ENCODE assay signal across 16 cellular contexts in genomic region chr5:115607935-115608334, GRCh38. TPM values are rescaled to one million over a fixed set of nuclear protein-coding genes. Genes with fewer than 3 reads are reported as not detected.
DNase-seq lines count a peak whose midpoint lies in the region; ATAC-seq, FAIRE-seq and TF ChIP-seq lines count a peak whose summit lies in the region.
"Had no signal": no experiment of that assay in that cellular context is flagged by ENCODE, and none has a peak within 500 bp of the region (broad histone marks: within the 10 kb centered on the region; RNA-seq: fewer than 3 reads in every experiment).

No MANE protein-coding gene starts in this region.

- peaks cover 1% of the 10 kb centered on the region; the same call in 1 of the 2 replicates for H3F3A ChIP-seq in GM23338 (replicated peaks; ENCODE audit: low read depth)

- no peak for TF ChIP-seq CTCF in GM23338 (conservative IDR thresholded peaks at IDR 0.05; ENCODE audit: low read depth in 2 of 2)
- no peak for TF ChIP-seq CTCF in H1 (IDR thresholded peaks at IDR 0.05; ENCODE audit: control extremely low read depth in 1 of 3, insufficient read depth in 1 of 3, low read depth in 1 of 3, low read length in 3 of 3)

- H2BK120ac ChIP-seq in H1 (replicated peaks; ENCODE audit: low read depth, low read length) = no peak overlapping the region

- no peak overlapping the region for H3K14ac ChIP-seq in H1 (ENCODE audit: insufficient read length)

- FAIRE-seq in GM12891 (lab: Jason Lieb, UNC) (peak; percentile 80), H1 (lab: Jason Lieb, UNC) (no peak)

- H4K8ac ChIP-seq in H1 (ENCODE audit: extremely low read depth, insufficient read depth, low read length) = no peak overlapping the region

- H3K36me3 ChIP-seq in GM23338 (ENCODE audit: insufficient read depth) (no peaks in the 10 kb centered on the region), H1 (ENCODE audit: control insufficient read depth in 2 of 4, insufficient read depth in 4 of 4, low read length in 3 of 4) (peaks cover 0 to 2% (median 0%) of the 10 kb centered on the region in 4 experiments; a peak in 2 of 8 replicates), rectal smooth muscle tissue (ENCODE audit: control insufficient read depth, insufficient read depth, low read length) (peaks cover 3% of the 10 kb centered on the region)

- H3K27me3 Mint-ChIP-seq in GM23338 (ENCODE audit: insufficient read depth, low read depth, poor library complexity) = peaks cover 4% of the 10 kb centered on the region
- H3K27me3 Mint-ChIP-seq: CD4-positive, alpha-beta memory T cell; IgD-negative memory B cell had no signal

- no peak overlapping the region for H4K5ac ChIP-seq in H1 (ENCODE audit: insufficient read length, low read depth, low read length)

- H3K4me3 Mint-ChIP-seq in GM23338 = no peak overlapping the region
- H3K4me3 Mint-ChIP-seq: CD4-positive, alpha-beta memory T cell; IgD-negative memory B cell had no signal

- peak overlapping the region; percentile 42 for H3K27ac ChIP-seq in GM23338 (ENCODE audit: low read depth)
- H3K27ac ChIP-seq in H1 (ENCODE audit: low read depth, low read length) = no peak overlapping the region
- H3K27ac ChIP-seq in rectal smooth muscle tissue (ENCODE audit: low read depth, low read length) = peak overlapping the region; percentile 47
- H3K27ac ChIP-seq: PC-9 had no signal

- no peaks in the 10 kb centered on the region for H3K27me3 ChIP-seq in GM23338 (ENCODE audit: insufficient read depth)
- no peaks in the 10 kb centered on the region for H3K27me3 ChIP-seq in H1 (replicated peaks in 1 of 4; ENCODE audit: control insufficient read depth in 3 of 4, extremely low read depth in 1 of 4, insufficient read depth in 3 of 4, low read length in 3 of 4)
- H3K27me3 ChIP-seq in rectal smooth muscle tissue (ENCODE audit: control insufficient read depth, insufficient read depth, low read length) = no peaks in the 10 kb centered on the region

- no peaks in the 10 kb centered on the region for H3K23me2 ChIP-seq in H1 (ENCODE audit: low read depth, low read length)

- no peak overlapping the region for H2BK5ac ChIP-seq in H1 (ENCODE audit: low read depth, low read length)

- no peaks in the 10 kb centered on the region for H3K9me3 ChIP-seq in H1 (ENCODE audit: insufficient read depth in 2 of 2, low read depth in 1 of 2, low read length in 1 of 2)

- POLR2A ChIA-PET in H1 (lab: Charles Lee; ENCODE audit: partially characterized antibody) = no interaction called here

- no peaks in the 10 kb centered on the region for H3K79me1 ChIP-seq in H1 (ENCODE audit: low read depth, low read length)

- H3K4me1 Mint-ChIP-seq in GM23338 = peaks cover 19% of the 10 kb centered on the region

- H3K56ac ChIP-seq in H1 (replicated peaks; ENCODE audit: insufficient read length, low read depth, low read length) = no peak overlapping the region

- H4K20me1 ChIP-seq in GM23338 (replicated peaks; ENCODE audit: insufficient read depth) (no peaks in the 10 kb centered on the region; the same call in 1 of the 2 replicates), H1 (replicated peaks in 1 of 2; ENCODE audit: control insufficient read depth in 1 of 2, insufficient read depth in 2 of 2, low read length in 2 of 2) (peaks cover 0 to 7% of the 10 kb centered on the region in 2 experiments)

- WGBS in H1 (ENCODE audit: extremely low coverage in 1 of 2, insufficient coverage in 1 of 2, insufficient read length in 1 of 2, insufficient replicate concordance in 2 of 2, low coverage in 1 of 2, low lambda C conversion rate in 2 of 2, missing lambda C conversion rate in 1 of 2), 2 experiments = 80% methylated on average over 2 of the region's 2 CpGs; no CpG with 5 or more reads in 1 of the 2 experiments

- H3K4me1 ChIP-seq in GM23338 (ENCODE audit: insufficient read depth) (peaks cover 23% of the 10 kb centered on the region), H1 (replicated peaks in 1 of 4; ENCODE audit: control insufficient read depth in 3 of 4, insufficient read depth in 4 of 4, low read length in 3 of 4) (peaks cover 0 to 3% (median 0%) of the 10 kb centered on the region in 4 experiments; a peak in 2 of 7 replicates), rectal smooth muscle tissue (ENCODE audit: control insufficient read depth, insufficient read depth, low read length) (peaks cover 2% of the 10 kb centered on the region)

- no peak overlapping the region for H3K18ac ChIP-seq in H1 (ENCODE audit: extremely low read depth, low read length)

- TF ChIP-seq RAD21 in H1 (IDR thresholded peaks at IDR 0.05 in 1 of 2, conservative IDR thresholded peaks at IDR 0.05 in 1 of 2; ENCODE audit: low read depth in 2 of 2, low read length in 2 of 2) = no peak

- DNase-seq in GM12891 (ENCODE audit: insufficient read length, low spot score) = no peak
- no peak for DNase-seq in GM23338 (ENCODE audit: low spot score)
- DNase-seq in H1 (ENCODE audit: low read depth in 1 of 2, low spot score in 2 of 2) = no peak
- no peak for DNase-seq in stimulated activated CD4-positive, alpha-beta T cell treated with anti-CD3 and anti-CD28 coated beads, Interleukin-2, amount 100 ng/mL, for 24 hours
- no peak for DNase-seq in T-helper 9 cell
- DNase-seq in hepatic stellate cell (ENCODE audit: low spot score) = no peak
- DNase-seq: Calu3; CD4-positive, alpha-beta memory T cell; DMS53; NCI-H1105; NCI-H1694; NCI-H510A treated with DMSO at 0.1 percent for 48 hours; NCI-H82; PC-9 had no signal

- H3K9me2 ChIP-seq in GM23338 (ENCODE audit: insufficient read depth) = no peaks in the 10 kb centered on the region

- no peaks in the 10 kb centered on the region; the same call in 1 of the 3 replicates for H3K36me3 Mint-ChIP-seq in GM23338 (ENCODE audit: low read depth)
- H3K36me3 Mint-ChIP-seq: IgD-negative memory B cell had no signal

- no peak overlapping the region for H2BK20ac ChIP-seq in H1 (ENCODE audit: low read length)

- H2BK15ac ChIP-seq in H1 (ENCODE audit: low read length) = no peak overlapping the region

- H2AFZ ChIP-seq in GM23338 = no peak overlapping the region
- no peak overlapping the region for H2AFZ ChIP-seq in H1 (ENCODE audit: low read length)
- H2AFZ ChIP-seq: PC-9 had no signal

- no peak overlapping the region for H4K91ac ChIP-seq in H1 (replicated peaks; ENCODE audit: insufficient read length, low read length)

- TF ChIP-seq EP300 in H1 (IDR thresholded peaks at IDR 0.05; ENCODE audit: borderline replicate concordance in 1 of 2, low read depth in 2 of 2, low read length in 2 of 2) = no peak

- CTCF ChIA-PET in H1 (lab: Charles Lee; ENCODE audit: partially characterized antibody) = interaction anchor here (0.6 to 1.1 kb wide), 5 partner anchors 15 to 1927 kb away, joined by 3 to 4 read pairs (median 3); no protein-coding TSS in a partner anchor

- no peak overlapping the region for H2BK12ac ChIP-seq in H1 (ENCODE audit: low read depth, low read length)

- H2AK5ac ChIP-seq in H1 (ENCODE audit: low read depth, low read length) = no peak overlapping the region

- no peaks in the 10 kb centered on the region for H3K9me3 Mint-ChIP-seq in GM23338
- H3K9me3 Mint-ChIP-seq: CD4-positive, alpha-beta memory T cell; IgD-negative memory B cell had no signal

- TF ChIP-seq POLR2A in GM12891 (IDR thresholded peaks at IDR 0.05; ENCODE audit: low read depth, low read length) (no peak), H1 (IDR thresholded peaks at IDR 0.05; ENCODE audit: control extremely low read depth in 1 of 2, low read depth in 2 of 2, low read length in 2 of 2) (no peak)

- H3K79me2 ChIP-seq in GM23338 (replicated peaks; ENCODE audit: insufficient read depth) = peaks cover 3% of the 10 kb centered on the region; the same call in 1 of the 2 replicates
- no peaks in the 10 kb centered on the region; a peak in 1 of 4 replicates for H3K79me2 ChIP-seq in H1 (ENCODE audit: control insufficient read depth in 1 of 2, insufficient read depth in 2 of 2, low read length in 2 of 2)

- H3K4me3 ChIP-seq in GM23338 = no peak overlapping the region
- no peak overlapping the region for H3K4me3 ChIP-seq in H1 (ENCODE audit: extremely low read depth in 1 of 4, insufficient read depth in 2 of 4, low read depth in 3 of 4, low read length in 4 of 4)
- no peak overlapping the region for H3K4me3 ChIP-seq in rectal smooth muscle tissue (ENCODE audit: low read length)
- H3K4me3 ChIP-seq: PC-9 had no signal

- H3K4ac ChIP-seq in H1 (replicated peaks; ENCODE audit: insufficient read length, low read depth, low read length) = peak overlapping the region; percentile 48

- H3K27ac Mint-ChIP-seq in GM23338 = no peak overlapping the region; the same call in 1 of the 2 replicates

- H3K23ac ChIP-seq in H1 (ENCODE audit: insufficient read length) = no peak overlapping the region

- no peak overlapping the region for H3K9ac ChIP-seq in H1 (replicated peaks in 1 of 4; ENCODE audit: extremely low read depth in 1 of 4, low read depth in 3 of 4, low read length in 3 of 4)
- no peak overlapping the region for H3K9ac ChIP-seq in rectal smooth muscle tissue (ENCODE audit: low read length)

- no peak for ATAC-seq in GM23338

- peak overlapping the region; percentile 1; the same call in 1 of the 2 replicates for H3K4me2 ChIP-seq in GM23338
- no peak overlapping the region for H3K4me2 ChIP-seq in H1 (ENCODE audit: insufficient read depth in 1 of 2, low read depth in 2 of 2, low read length in 2 of 2)
- H3K4me2 ChIP-seq: PC-9 had no signal

RNA-seq across cellular contexts. Expression of gene TICAM2, which starts 5.7 kb away (rescaled TPM):
- 4.2 TPM for polyA plus RNA-seq in GM12891 (2012; ENCODE audit: low read depth, missing spikeins)
- total RNA-seq in GM23338 (2014; rRNA removed; shearing (Covaris generic)) = not detected in 2 replicates
- polyA plus RNA-seq in GM23338 (2016; fragmentation: Nextera tagmentation; extraction: Ambion mirVana) = 1.0 and 1.4 TPM in 2 replicates
- total RNA-seq in H1 (2021; fragmentation: NEBNext Ultra II Directional; extraction: Animal tissue kit (Norgen Biotek cat#: 25700)) = 0.67 TPM in 1 of 2 replicates, not detected in the other
- polyA plus RNA-seq in H1 (2011; rRNA removed) = 0.02 TPM in 1 of 2 replicates, not detected in the other
- 0.03 TPM for polyA plus RNA-seq in H1 (2011; cell fraction: cytosol; rRNA removed)
- not detected for polyA plus RNA-seq in H1 (2011; cell fraction: nucleus; rRNA removed)
- polyA plus RNA-seq in H1 (2012, experiment 1 of 2) = 0.48 TPM in 1 of 4 replicates, not detected in the others
- polyA plus RNA-seq in H1 (2012, experiment 2 of 2) = not detected
- not detected for polyA plus RNA-seq in H1 (2013, experiment 1 of 2)
- 0.18 TPM for polyA plus RNA-seq in H1 (2013, experiment 2 of 2)
- not detected in 2 replicates for polyA minus RNA-seq in H1 (2011; rRNA and poly(A)+ RNA removed)
- not detected for polyA minus RNA-seq in H1 (2011; cell fraction: cytosol; rRNA and poly(A)+ RNA removed)
- polyA minus RNA-seq in H1 (2011; cell fraction: nucleus; rRNA and poly(A)+ RNA removed) = 0.50 TPM

RNA-seq across cellular contexts. Expression of gene TMED7, which starts 17.9 kb away (rescaled TPM):
- 10.8 TPM for polyA plus RNA-seq in GM12891 (2012; ENCODE audit: low read depth, missing spikeins)
- total RNA-seq in GM23338 (2014; rRNA removed; shearing (Covaris generic)) = 104 and 158 TPM in 2 replicates
- 30.2 and 31.7 TPM in 2 replicates for polyA plus RNA-seq in GM23338 (2016; fragmentation: Nextera tagmentation; extraction: Ambion mirVana)
- 72.8 and 75.2 TPM in 2 replicates for total RNA-seq in H1 (2021; fragmentation: NEBNext Ultra II Directional; extraction: Animal tissue kit (Norgen Biotek cat#: 25700))
- 43.8 and 83.0 TPM in 2 replicates for polyA plus RNA-seq in H1 (2011; rRNA removed)
- 38.7 TPM for polyA plus RNA-seq in H1 (2011; cell fraction: cytosol; rRNA removed)
- 64.8 TPM for polyA plus RNA-seq in H1 (2011; cell fraction: nucleus; rRNA removed)
- polyA plus RNA-seq in H1 (2012, experiment 1 of 2) = 26.1 to 30.6 TPM (median 28.5 TPM) in 4 replicates
- 3.8 TPM for polyA plus RNA-seq in H1 (2012, experiment 2 of 2)
- 51.9 TPM for polyA plus RNA-seq in H1 (2013, experiment 1 of 2)
- 57.4 TPM for polyA plus RNA-seq in H1 (2013, experiment 2 of 2)
- polyA minus RNA-seq in H1 (2011; rRNA and poly(A)+ RNA removed) = 26.3 and 33.2 TPM in 2 replicates
- polyA minus RNA-seq in H1 (2011; cell fraction: cytosol; rRNA and poly(A)+ RNA removed) = 64.7 TPM
- 41.7 TPM for polyA minus RNA-seq in H1 (2011; cell fraction: nucleus; rRNA and poly(A)+ RNA removed)
